19 cellular contexts compared by ENCODE assay signal in the genomic region with DNA sequence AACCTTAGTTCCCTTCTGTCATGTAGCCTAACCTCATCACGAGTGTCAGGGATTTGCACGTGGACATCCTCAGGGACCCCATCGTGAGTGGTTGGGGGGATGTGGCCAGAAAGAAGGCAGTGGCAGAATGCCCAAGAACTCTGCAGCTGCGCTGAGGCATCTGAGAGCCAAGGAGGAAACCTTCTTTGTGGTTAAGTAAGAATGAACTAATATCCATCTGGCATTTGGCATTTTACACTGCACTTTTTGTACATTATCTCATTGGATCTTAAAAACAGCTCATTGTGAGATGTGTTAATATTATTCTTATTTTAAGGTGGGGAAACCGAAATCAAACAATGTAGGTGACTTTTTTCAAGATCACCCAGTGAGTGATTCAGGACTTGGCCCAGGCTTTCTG. TPM values are rescaled to one million over a fixed set of nuclear protein-coding genes. Genes with fewer than 3 reads are reported as not detected.
DNase-seq lines count a peak whose midpoint lies in the region; ATAC-seq and TF ChIP-seq lines count a peak whose summit lies in the region.
"Had no signal": no experiment of that assay in that cellular context is flagged by ENCODE, and none has a peak within 500 bp of the region (broad histone marks: within the 10 kb centered on the region; RNA-seq: fewer than 3 reads in every experiment).

No MANE protein-coding gene starts in this region.

- H3K36me3 ChIP-seq in suprapubic skin: no peaks in the 10 kb centered on the region

- peaks cover 49% of the 10 kb centered on the region for H3K4me1 ChIP-seq in suprapubic skin
- H3K4me1 ChIP-seq: Caco-2 had no signal

- peak overlapping the region; percentile 78; the same call in 1 of the 2 replicates for H3K27ac Mint-ChIP-seq in HFFc6
- H3K27ac Mint-ChIP-seq: activated naive CD4-positive, alpha-beta T cell treated with anti-CD3 and anti-CD28 coated beads, Interleukin-2, amount 50 U/mL, for 24 hours had no signal

- WGBS in suprapubic skin: 40% methylated on average over 5 of the region's 5 CpGs

- TF ChIP-seq CTCF in HFFc6 (IDR thresholded peaks at IDR 0.05) (no peak), astrocyte of the cerebellum (IDR thresholded peaks at IDR 0.05; ENCODE audit: low read depth, low read length, missing control alignments) (no peak), foreskin fibroblast (IDR thresholded peaks at IDR 0.05; ENCODE audit: low read depth, low read length) (no peak), suprapubic skin (IDR thresholded peaks at IDR 0.05) (no peak)

- 0 out of 2 replicates have a peak, but pooled peaks cover 8% of the 10 kb centered on the region for H3K36me3 Mint-ChIP-seq in HFFc6 (ENCODE audit: low read depth)
- H3K36me3 Mint-ChIP-seq: activated naive CD4-positive, alpha-beta T cell treated with anti-CD3 and anti-CD28 coated beads, Interleukin-2, amount 50 U/mL, for 24 hours had no signal

- in situ Hi-C loops in astrocyte of the cerebellum (cut with HindIII; ENCODE audit: low sequenced_read_pairs): no loop called here

- peaks cover 13% of the 10 kb centered on the region for H3K9me3 Mint-ChIP-seq in HFFc6
- H3K9me3 Mint-ChIP-seq: activated naive CD4-positive, alpha-beta T cell treated with anti-CD3 and anti-CD28 coated beads, Interleukin-2, amount 50 U/mL, for 24 hours had no signal

- peak; percentile 9 for DNase-seq in A172 (ENCODE audit: low spot score)
- peak; percentile 30 for DNase-seq in HFFc6
- peak; percentile 82 for DNase-seq in astrocyte of the cerebellum (ENCODE audit: low read depth)
- DNase-seq in foreskin fibroblast: peak; percentile 51 to 77
- no peak for DNase-seq in suprapubic skin (ENCODE audit: low spot score in 2 of 2)
- DNase-seq in NCI-H345 treated with DMSO at 0.1 percent for 48 hours (lab: John Stamatoyannopoulos, UW; ENCODE audit: unreplicated experiment): no peak
- no peak for DNase-seq in NCI-H524 (lab: John Stamatoyannopoulos, UW)
- DNase-seq: ACHN; activated CD4-positive, alpha-beta T cell treated with anti-CD3 and anti-CD28 coated beads for 48 hours; Caco-2; H7; naive B cell; NCI-H446 treated with DMSO at 0.1 percent for 48 hours; stimulated activated naive CD8-positive, alpha-beta T cell treated with anti-CD3 and anti-CD28 coated beads, Interleukin-15, Interleukin-2, amounts not matched to agents 100 U/mL and 50 U/mL, for 24 hours; T-helper 9 cell had no signal

- TF ChIP-seq EP300 in suprapubic skin (IDR thresholded peaks at IDR 0.05): no peak

- H3K27me3 Mint-ChIP-seq in HFFc6 (ENCODE audit: insufficient read depth): peaks cover 19% of the 10 kb centered on the region

- no peaks in the 10 kb centered on the region for H3K27me3 ChIP-seq in suprapubic skin

- H3K9me3 ChIP-seq in suprapubic skin: no peaks in the 10 kb centered on the region
- H3K9me3 ChIP-seq: Caco-2 had no signal

- ATAC-seq in HG02763 (IDR thresholded peaks at IDR 0.05; ENCODE audit: unreplicated experiment): no peak
- ATAC-seq: HepG2; left lobe of liver; stimulated activated naive CD8-positive, alpha-beta T cell treated with anti-CD3 and anti-CD28 coated beads, Interleukin-15, Interleukin-2, amounts not matched to agents 100 U/mL and 50 U/mL, for 24 hours had no signal

- H3K4me3 ChIP-seq in astrocyte of the cerebellum (ENCODE audit: low read depth, low read length) (no peak overlapping the region), foreskin fibroblast (ENCODE audit: low read depth in 1 of 2, low read length in 2 of 2) (no peak overlapping the region), suprapubic skin (no peak overlapping the region)

- peaks cover 37% of the 10 kb centered on the region for H3K4me1 Mint-ChIP-seq in HFFc6 (ENCODE audit: low read depth)
- H3K4me1 Mint-ChIP-seq: activated naive CD4-positive, alpha-beta T cell treated with anti-CD3 and anti-CD28 coated beads, Interleukin-2, amount 50 U/mL, for 24 hours had no signal

- H3K4me3 Mint-ChIP-seq in HFFc6: no peak overlapping the region
- H3K4me3 Mint-ChIP-seq: activated naive CD4-positive, alpha-beta T cell treated with anti-CD3 and anti-CD28 coated beads, Interleukin-2, amount 50 U/mL, for 24 hours; naive B cell had no signal

- H3K27ac ChIP-seq in suprapubic skin: no peak overlapping the region

- TF ChIP-seq POLR2A in suprapubic skin (IDR thresholded peaks at IDR 0.05): no peak

RNA-seq across cellular contexts. Expression of a gene that starts 32.6 kb away (rescaled TPM):
- not detected in 2 replicates for total RNA-seq in A172 (2014; rRNA removed; shearing (Covaris generic))
- total RNA-seq in HFFc6 (2021; fragmentation: NEBNext Ultra II Directional; extraction: Animal tissue kit (Norgen Biotek cat#: 25700)): under 1 TPM in 1 of 6 experiments, not detected in 5; 0.12 TPM
- 100 to 1,000 TPM; 110 to 308 (median 140) TPM for total RNA-seq in suprapubic skin

Comparison
In these comparisons a context has a peak if more than half of its experiments do, and no peak if none do; other contexts are left out.
1. DNase-seq: peak in A172 (single experiment), HFFc6 (single experiment), astrocyte of the cerebellum (single experiment) and foreskin fibroblast (2 of 2); none in suprapubic skin (0 of 2), NCI-H345 treated with DMSO at 0.1 percent for 48 hours (single experiment) and NCI-H524 (0 of 2).
2. RNA of a gene that starts 32.6 kb away (total RNA-seq): 110 to 308 TPM in suprapubic skin; 0.12 TPM in HFFc6 and not detected in A172; every median in the first group is over 10 times any median in the second.